9 cellular contexts compared by ENCODE assay signal in genomic region chr3:69309810-69310209, GRCh38.
A peak's percentile ranks its signal among the peaks of the same experiment; 100 is the strongest.
DNase-seq lines count a peak whose midpoint lies in the region; ATAC-seq, FAIRE-seq and TF ChIP-seq lines count a peak whose summit lies in the region.
"Had no signal": no experiment of that assay in that cellular context is flagged by ENCODE, and none has a peak within 500 bp of the region (broad histone marks: within the 10 kb centered on the region; RNA-seq: fewer than 3 reads in every experiment).

No MANE protein-coding gene starts in this region.

- TF ChIP-seq EP300 in esophagus muscularis mucosa (IDR thresholded peaks at IDR 0.05), result no peak

- intact Hi-C loops in PC-3 (cut with micrococcal nuclease), result loop anchor here (1.0 to 5.0 kb wide), 3 partner anchors 108 to 361 kb away; no protein-coding TSS in a partner anchor
- intact Hi-C loops in esophagus muscularis mucosa (cut with DNase I), result loop anchor here (5.0 to 10.0 kb wide), 3 partner anchors 115 to 362 kb away; partner anchors contain the start of gene LMOD3
- intact Hi-C loops in activated CD4-positive, alpha-beta memory T cell treated with anti-CD3 and anti-CD28 coated beads for 36 hours (cut with micrococcal nuclease), result no loop called here

- CTCF ChIA-PET in PC-3 (lab: Charles Lee), result interaction anchor here (0.6 kb wide), 2 partner anchors 18 to 151 kb away, joined by 3 to 6 read pairs; no protein-coding TSS in a partner anchor
- CTCF ChIA-PET in activated CD4-positive, alpha-beta memory T cell treated with anti-CD3 and anti-CD28 coated beads for 36 hours (lab: Charles Lee), result interaction anchor here (0.6 to 9.5 kb wide), 6 partner anchors 14 to 190 kb away, joined by 3 to 290 read pairs (median 6); no protein-coding TSS in a partner anchor

- H3K4me1 ChIP-seq in PC-3 (ENCODE audit: insufficient read depth, low read length) (no peaks in the 10 kb centered on the region), esophagus muscularis mucosa (peaks cover 5 to 14% (median 9%) of the 10 kb centered on the region in 4 donors), parathyroid adenoma (no peaks in the 10 kb centered on the region)

- H3F3A ChIP-seq in PC-3 (ENCODE audit: low read length, unreplicated experiment), result no peaks in the 10 kb centered on the region

- FAIRE-seq in GM12891 (lab: Jason Lieb, UNC), result peak; percentile 26

- H3K36me3 Mint-ChIP-seq in activated CD4-positive, alpha-beta memory T cell treated with anti-CD3 and anti-CD28 coated beads for 36 hours, result no peaks in the 10 kb centered on the region

- POLR2A ChIA-PET in PC-3 (lab: Charles Lee; ENCODE audit: unreplicated experiment), result interaction anchor here (0.6 kb wide), 1 partner anchor 149 kb away, joined by 3 read pairs; no protein-coding TSS in a partner anchor
- POLR2A ChIA-PET in activated CD4-positive, alpha-beta memory T cell treated with anti-CD3 and anti-CD28 coated beads for 36 hours (lab: Charles Lee), result no interaction called here

- H3K27ac ChIP-seq in PC-3 (ENCODE audit: low read length) (no peak overlapping the region), esophagus muscularis mucosa (replicated peaks in 1 of 4) (no peak overlapping the region), parathyroid adenoma (no peak overlapping the region)

- H3K4me3 ChIP-seq in PC-3 (ENCODE audit: low read length) (no peak overlapping the region), esophagus muscularis mucosa (no peak overlapping the region), parathyroid adenoma (ENCODE audit: low read depth, low read length) (no peak overlapping the region)

- DNase-seq in GM12891 (ENCODE audit: insufficient read length, low spot score) (no peak), PC-3 (peak; percentile 56), esophagus muscularis mucosa (ENCODE audit: extremely low spot score) (no peak), NCI-H1436 treated with DMSO at 0.1 percent for 48 hours (lab: John Stamatoyannopoulos, UW) (no peak), HuH-7.5 (ENCODE audit: low spot score) (no peak), hepatic stellate cell (ENCODE audit: low spot score) (no peak)
- no peak for DNase-seq in activated CD4-positive, alpha-beta memory T cell treated with anti-CD3 and anti-CD28 coated beads for 36 hours
- DNase-seq: cerebellar nuclear complex had no signal

- H3K9ac ChIP-seq in PC-3 (ENCODE audit: low read length), result no peak overlapping the region
- H3K9ac ChIP-seq in parathyroid adenoma, result no peak overlapping the region

- TF ChIP-seq CTCF in PC-3 (conservative IDR thresholded peaks at IDR 0.05; ENCODE audit: low read depth, low read length) (peak; percentile 58), esophagus muscularis mucosa (IDR thresholded peaks at IDR 0.05) (peak; percentile 27 to 46 (median 39)), parathyroid adenoma (IDR thresholded peaks at IDR 0.05) (peak; percentile 30)

- H3K27me3 Mint-ChIP-seq in activated CD4-positive, alpha-beta memory T cell treated with anti-CD3 and anti-CD28 coated beads for 36 hours, result no peaks in the 10 kb centered on the region

- H3K4me2 ChIP-seq in PC-3 (ENCODE audit: low read length) (no peak overlapping the region), parathyroid adenoma (ENCODE audit: low read length) (no peak overlapping the region)

- H2AFZ ChIP-seq in PC-3 (ENCODE audit: low read length) (no peak overlapping the region), parathyroid adenoma (no peak overlapping the region)

- TF ChIP-seq POLR2A in GM12891 (IDR thresholded peaks at IDR 0.05; ENCODE audit: low read depth, low read length) (no peak), esophagus muscularis mucosa (IDR thresholded peaks at IDR 0.05; ENCODE audit: low read depth) (no peak)

- 52% methylated on average over 3 of the region's 3 CpGs for WGBS in esophagus muscularis mucosa

- H3K4me1 Mint-ChIP-seq in activated CD4-positive, alpha-beta memory T cell treated with anti-CD3 and anti-CD28 coated beads for 36 hours (ENCODE audit: low read depth), result peaks cover 19% of the 10 kb centered on the region

- H3K9me3 Mint-ChIP-seq in activated CD4-positive, alpha-beta memory T cell treated with anti-CD3 and anti-CD28 coated beads for 36 hours, result no peaks in the 10 kb centered on the region

- no peak overlapping the region for H3K27ac Mint-ChIP-seq in activated CD4-positive, alpha-beta memory T cell treated with anti-CD3 and anti-CD28 coated beads for 36 hours

- no TSS peak for BruUV-seq in PC-3 (replicated peaks; lab: Mats Ljungman, UMichigan)

- H3K36me3 ChIP-seq in PC-3 (ENCODE audit: low read depth, low read length) (no peaks in the 10 kb centered on the region), esophagus muscularis mucosa (no peaks in the 10 kb centered on the region), parathyroid adenoma (ENCODE audit: control insufficient read depth, insufficient read depth, low read length) (no peaks in the 10 kb centered on the region)

- H3K9me2 ChIP-seq in PC-3 (replicated peaks; ENCODE audit: low read length), result no peaks in the 10 kb centered on the region

- no peak overlapping the region for H3K4me3 Mint-ChIP-seq in activated CD4-positive, alpha-beta memory T cell treated with anti-CD3 and anti-CD28 coated beads for 36 hours

- H4K20me1 ChIP-seq in PC-3 (ENCODE audit: low read length), result no peaks in the 10 kb centered on the region

- peak; percentile 73 for ATAC-seq in PC-3

- no peaks in the 10 kb centered on the region for H3K9me3 ChIP-seq in PC-3 (ENCODE audit: low read length)
- no peaks in the 10 kb centered on the region for H3K9me3 ChIP-seq in esophagus muscularis mucosa
- no peaks in the 10 kb centered on the region for H3K9me3 ChIP-seq in parathyroid adenoma (ENCODE audit: control insufficient read depth, low read length)

- H3K79me2 ChIP-seq in PC-3 (ENCODE audit: low read length) (no peaks in the 10 kb centered on the region), parathyroid adenoma (no peaks in the 10 kb centered on the region)

- H3K27me3 ChIP-seq in PC-3 (ENCODE audit: low read length) (no peaks in the 10 kb centered on the region), esophagus muscularis mucosa (no peaks in the 10 kb centered on the region), parathyroid adenoma (ENCODE audit: control insufficient read depth, insufficient read depth, low read length) (no peaks in the 10 kb centered on the region)

TF ChIP-seq in GM12891, 5 proteins besides CTCF, POLR2A, EP300 and RAD21:
- no peak for TF ChIP-seq PAX5 (IDR thresholded peaks at IDR 0.05; ENCODE audit: insufficient read depth, low read length, severe bottlenecking)
- TF ChIP-seq TAF1 (IDR thresholded peaks at IDR 0.05; ENCODE audit: low read depth, low read length), result no peak
- no peak for TF ChIP-seq SPI1 (IDR thresholded peaks at IDR 0.05; ENCODE audit: low read depth, low read length)
- no peak for TF ChIP-seq POU2F2 (IDR thresholded peaks at IDR 0.05; ENCODE audit: low read depth, low read length)
- TF ChIP-seq POLR2AphosphoS5 (IDR thresholded peaks at IDR 0.05; ENCODE audit: low read depth, low read length), result no peak
